1 cellular context compared by ENCODE assay signal in genomic region chr11:103737791-103738190, GRCh38.
TF ChIP-seq lines count a peak whose summit lies in the region.

No MANE protein-coding gene starts in this region.

TF ChIP-seq in GM23338, 12 proteins besides CTCF, POLR2A, EP300 and RAD21 (continued from another document):
- TF ChIP-seq EZH2phosphoT487 (IDR thresholded peaks at IDR 0.05; ENCODE audit: unreplicated experiment) = no peak
- no peak for TF ChIP-seq ZNF462 (CRISPR knock-in tag; IDR thresholded peaks at IDR 0.05)
- no peak for TF ChIP-seq POLR2AphosphoS5 (IDR thresholded peaks at IDR 0.05; ENCODE audit: low read depth)
- TF ChIP-seq ZNF114 (CRISPR knock-in tag; IDR thresholded peaks at IDR 0.05) = no peak
- no peak for TF ChIP-seq EZH2 (IDR thresholded peaks at IDR 0.05; ENCODE audit: low read depth, unreplicated experiment)
- TF ChIP-seq JUNB (IDR thresholded peaks at IDR 0.05; ENCODE audit: unreplicated experiment) = no peak
- no peak for TF ChIP-seq CREB1 (CRISPR knock-in tag; IDR thresholded peaks at IDR 0.05; ENCODE audit: low read depth)
- TF ChIP-seq, protein P1, sequence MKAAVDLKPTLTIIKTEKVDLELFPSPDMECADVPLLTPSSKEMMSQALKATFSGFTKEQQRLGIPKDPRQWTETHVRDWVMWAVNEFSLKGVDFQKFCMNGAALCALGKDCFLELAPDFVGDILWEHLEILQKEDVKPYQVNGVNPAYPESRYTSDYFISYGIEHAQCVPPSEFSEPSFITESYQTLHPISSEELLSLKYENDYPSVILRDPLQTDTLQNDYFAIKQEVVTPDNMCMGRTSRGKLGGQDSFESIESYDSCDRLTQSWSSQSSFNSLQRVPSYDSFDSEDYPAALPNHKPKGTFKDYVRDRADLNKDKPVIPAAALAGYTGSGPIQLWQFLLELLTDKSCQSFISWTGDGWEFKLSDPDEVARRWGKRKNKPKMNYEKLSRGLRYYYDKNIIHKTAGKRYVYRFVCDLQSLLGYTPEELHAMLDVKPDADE (IDR thresholded peaks at IDR 0.05) = no peak
TF ChIP-seq in GM23338: peak in this region for 0.
